Comparison of ENCODE assay signal across 1 cellular context in genomic region chr1:1678581-1679380, GRCh38.
TF ChIP-seq lines count a peak whose summit lies in the region.

No MANE protein-coding gene starts in this region.

TF ChIP-seq in HepG2, 621 proteins besides CTCF, POLR2A, EP300 and RAD21 (continued from another document and continues in another):
- TF ChIP-seq HOXA3 (CRISPR knock-in tag; IDR thresholded peaks at IDR 0.05) (peak; percentile 81; the same call in 1 of the 2 replicates), CREB3 (CRISPR knock-in tag; IDR thresholded peaks at IDR 0.05) (no peak), HNF4G (IDR thresholded peaks at IDR 0.05; ENCODE audit: borderline replicate concordance, low read depth, low read length) (peak; percentile 76; the same call in 1 of the 2 replicates), HNF4G (CRISPR knock-in tag; IDR thresholded peaks at IDR 0.05; ENCODE audit: borderline replicate concordance, low read depth) (no peak; the same call in 1 of the 2 replicates), MYC (CRISPR knock-in tag; IDR thresholded peaks at IDR 0.05; ENCODE audit: borderline replicate concordance) (peak; percentile 89), ZNF841 (CRISPR knock-in tag; IDR thresholded peaks at IDR 0.05; ENCODE audit: borderline replicate concordance) (no peak), ZNF407 (CRISPR knock-in tag; IDR thresholded peaks at IDR 0.05; ENCODE audit: not compliant biosample characterization) (no peak), ZNF703 (CRISPR knock-in tag; IDR thresholded peaks at IDR 0.05; ENCODE audit: borderline replicate concordance) (no peak), TAF15 (IDR thresholded peaks at IDR 0.05; ENCODE audit: low read depth, low read length, poor library complexity, severe bottlenecking) (no peak), CBFB (CRISPR knock-in tag; IDR thresholded peaks at IDR 0.05) (peak; percentile 35; the same call in 1 of the 2 replicates), ZNF251 (CRISPR knock-in tag; IDR thresholded peaks at IDR 0.05) (no peak), E2F2 (CRISPR knock-in tag; IDR thresholded peaks at IDR 0.05; ENCODE audit: borderline replicate concordance) (no peak), TSC22D2 (CRISPR knock-in tag; IDR thresholded peaks at IDR 0.05; ENCODE audit: borderline replicate concordance) (no peak; the same call in 1 of the 2 replicates), ZNF430 (CRISPR knock-in tag; IDR thresholded peaks at IDR 0.05) (peak; percentile 36; the same call in 1 of the 2 replicates), ATAD3A (CRISPR knock-in tag; IDR thresholded peaks at IDR 0.05) (no peak), ZNF263 (CRISPR knock-in tag; IDR thresholded peaks at IDR 0.05) (no peak; the same call in 1 of the 2 replicates), THYN1 (CRISPR knock-in tag; IDR thresholded peaks at IDR 0.05; ENCODE audit: borderline replicate concordance, low read depth) (no peak), DMAP1 (CRISPR knock-in tag; IDR thresholded peaks at IDR 0.05) (peak; percentile 81), ZNF354B (CRISPR knock-in tag; IDR thresholded peaks at IDR 0.05) (no peak), MBNL3 (CRISPR knock-in tag; conservative IDR thresholded peaks at IDR 0.05) (no peak), RNF2 (conservative IDR thresholded peaks at IDR 0.05; ENCODE audit: low read depth) (no peak), POGZ (CRISPR knock-in tag; IDR thresholded peaks at IDR 0.05) (peak; percentile 54; the same call in 1 of the 2 replicates), ZNF564 (CRISPR knock-in tag; IDR thresholded peaks at IDR 0.05) (peak; percentile 70; the same call in 1 of the 2 replicates), PHB2 (IDR thresholded peaks at IDR 0.05; ENCODE audit: partially characterized antibody) (no peak), SMYD3 (CRISPR knock-in tag; IDR thresholded peaks at IDR 0.05) (no peak), GTF3A (CRISPR knock-in tag; conservative IDR thresholded peaks at IDR 0.05) (0 out of 2 replicates have a peak, but pooled peaks have one; percentile 62), ZNF768 (CRISPR knock-in tag; IDR thresholded peaks at IDR 0.05) (no peak), MAF1 (CRISPR knock-in tag; IDR thresholded peaks at IDR 0.05; ENCODE audit: borderline replicate concordance) (no peak), ZEB1 (IDR thresholded peaks at IDR 0.05; ENCODE audit: insufficient replicate concordance, low read depth) (peak; percentile 86), CSRNP2 (CRISPR knock-in tag; conservative IDR thresholded peaks at IDR 0.05; ENCODE audit: low read depth) (no peak), ZSCAN29 (CRISPR knock-in tag; conservative IDR thresholded peaks at IDR 0.05) (0 out of 2 replicates have a peak, but pooled peaks have one; percentile 35)
- TF ChIP-seq, protein P1, sequence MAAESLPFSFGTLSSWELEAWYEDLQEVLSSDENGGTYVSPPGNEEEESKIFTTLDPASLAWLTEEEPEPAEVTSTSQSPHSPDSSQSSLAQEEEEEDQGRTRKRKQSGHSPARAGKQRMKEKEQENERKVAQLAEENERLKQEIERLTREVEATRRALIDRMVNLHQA (CRISPR knock-in tag; IDR thresholded peaks at IDR 0.05): no peak
- TF ChIP-seq, protein P2, sequence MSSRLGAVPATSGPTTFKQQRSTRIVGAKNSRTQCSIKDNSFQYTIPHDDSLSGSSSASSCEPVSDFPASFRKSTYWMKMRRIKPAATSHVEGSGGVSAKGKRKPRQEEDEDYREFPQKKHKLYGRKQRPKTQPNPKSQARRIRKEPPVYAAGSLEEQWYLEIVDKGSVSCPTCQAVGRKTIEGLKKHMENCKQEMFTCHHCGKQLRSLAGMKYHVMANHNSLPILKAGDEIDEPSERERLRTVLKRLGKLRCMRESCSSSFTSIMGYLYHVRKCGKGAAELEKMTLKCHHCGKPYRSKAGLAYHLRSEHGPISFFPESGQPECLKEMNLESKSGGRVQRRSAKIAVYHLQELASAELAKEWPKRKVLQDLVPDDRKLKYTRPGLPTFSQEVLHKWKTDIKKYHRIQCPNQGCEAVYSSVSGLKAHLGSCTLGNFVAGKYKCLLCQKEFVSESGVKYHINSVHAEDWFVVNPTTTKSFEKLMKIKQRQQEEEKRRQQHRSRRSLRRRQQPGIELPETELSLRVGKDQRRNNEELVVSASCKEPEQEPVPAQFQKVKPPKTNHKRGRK (CRISPR knock-in tag; IDR thresholded peaks at IDR 0.05): no peak
- TF ChIP-seq, protein P3, sequence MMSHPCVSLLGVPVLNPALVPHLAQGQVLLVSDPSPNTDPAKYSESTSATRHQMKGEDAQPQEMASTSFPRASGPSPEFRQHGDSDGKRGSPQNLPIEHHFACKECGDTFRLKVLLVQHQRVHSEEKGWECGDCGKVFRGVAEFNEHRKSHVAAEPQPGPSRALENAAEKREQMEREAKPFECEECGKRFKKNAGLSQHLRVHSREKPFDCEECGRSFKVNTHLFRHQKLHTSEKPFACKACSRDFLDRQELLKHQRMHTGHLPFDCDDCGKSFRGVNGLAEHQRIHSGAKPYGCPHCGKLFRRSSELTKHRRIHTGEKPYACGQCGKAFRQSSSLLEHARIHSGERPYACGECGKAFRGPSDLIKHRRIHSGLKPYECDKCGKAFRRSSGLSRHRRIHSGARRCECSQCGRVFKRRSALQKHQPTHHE (CRISPR knock-in tag; IDR thresholded peaks at IDR 0.05; ENCODE audit: borderline replicate concordance): no peak
- TF ChIP-seq, protein P4, sequence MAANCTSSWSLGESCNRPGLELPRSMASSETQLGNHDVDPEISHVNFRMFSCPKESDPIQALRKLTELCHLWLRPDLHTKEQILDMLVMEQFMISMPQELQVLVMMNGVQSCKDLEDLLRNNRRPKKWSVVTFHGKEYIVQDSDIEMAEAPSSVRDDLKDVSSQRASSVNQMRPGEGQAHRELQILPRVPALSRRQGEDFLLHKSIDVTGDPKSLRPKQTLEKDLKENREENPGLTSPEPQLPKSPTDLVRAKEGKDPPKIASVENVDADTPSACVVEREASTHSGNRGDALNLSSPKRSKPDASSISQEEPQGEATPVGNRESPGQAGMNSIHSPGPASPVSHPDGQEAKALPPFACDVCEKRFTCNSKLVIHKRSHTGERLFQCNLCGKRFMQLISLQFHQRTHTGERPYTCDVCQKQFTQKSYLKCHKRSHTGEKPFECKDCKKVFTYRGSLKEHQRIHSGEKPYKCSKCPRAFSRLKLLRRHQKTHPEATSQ (CRISPR knock-in tag; IDR thresholded peaks at IDR 0.05; ENCODE audit: borderline replicate concordance): no peak
- TF ChIP-seq, protein P5, sequence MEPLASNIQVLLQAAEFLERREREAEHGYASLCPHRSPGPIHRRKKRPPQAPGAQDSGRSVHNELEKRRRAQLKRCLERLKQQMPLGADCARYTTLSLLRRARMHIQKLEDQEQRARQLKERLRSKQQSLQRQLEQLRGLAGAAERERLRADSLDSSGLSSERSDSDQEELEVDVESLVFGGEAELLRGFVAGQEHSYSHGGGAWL (CRISPR knock-in tag; IDR thresholded peaks at IDR 0.05): 0 out of 2 replicates have a peak, but pooled peaks have one; percentile 34
- TF ChIP-seq, protein P6, sequence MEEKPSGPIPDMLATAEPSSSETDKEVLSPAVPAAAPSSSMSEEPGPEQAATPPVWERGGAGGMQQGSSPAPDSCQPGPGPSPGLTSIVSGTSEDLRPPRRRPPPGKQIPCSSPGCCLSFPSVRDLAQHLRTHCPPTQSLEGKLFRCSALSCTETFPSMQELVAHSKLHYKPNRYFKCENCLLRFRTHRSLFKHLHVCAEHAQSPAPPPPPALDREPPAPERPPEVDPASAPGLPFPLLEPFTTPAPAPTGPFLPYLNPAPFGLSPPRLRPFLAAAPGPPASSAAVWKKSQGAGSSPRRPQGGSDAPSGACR (CRISPR knock-in tag; IDR thresholded peaks at IDR 0.05): no peak
- TF ChIP-seq, protein P7, sequence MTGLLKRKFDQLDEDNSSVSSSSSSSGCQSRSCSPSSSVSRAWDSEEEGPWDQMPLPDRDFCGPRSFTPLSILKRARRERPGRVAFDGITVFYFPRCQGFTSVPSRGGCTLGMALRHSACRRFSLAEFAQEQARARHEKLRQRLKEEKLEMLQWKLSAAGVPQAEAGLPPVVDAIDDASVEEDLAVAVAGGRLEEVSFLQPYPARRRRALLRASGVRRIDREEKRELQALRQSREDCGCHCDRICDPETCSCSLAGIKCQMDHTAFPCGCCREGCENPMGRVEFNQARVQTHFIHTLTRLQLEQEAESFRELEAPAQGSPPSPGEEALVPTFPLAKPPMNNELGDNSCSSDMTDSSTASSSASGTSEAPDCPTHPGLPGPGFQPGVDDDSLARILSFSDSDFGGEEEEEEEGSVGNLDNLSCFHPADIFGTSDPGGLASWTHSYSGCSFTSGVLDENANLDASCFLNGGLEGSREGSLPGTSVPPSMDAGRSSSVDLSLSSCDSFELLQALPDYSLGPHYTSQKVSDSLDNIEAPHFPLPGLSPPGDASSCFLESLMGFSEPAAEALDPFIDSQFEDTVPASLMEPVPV (CRISPR knock-in tag; IDR thresholded peaks at IDR 0.05): 0 out of 2 replicates have a peak, but pooled peaks have one; percentile 41
